In genomic region chr19:18396471-18397241, GRCh38 we compare ENCODE assay signal across 1 cellular context.
TF ChIP-seq lines count a peak whose summit lies in the region.

No MANE protein-coding gene starts in this region.

TF ChIP-seq in HepG2, 621 proteins besides CTCF, POLR2A, EP300 and RAD21 (continued from another document and continues in another):
- TF ChIP-seq, protein P1, sequence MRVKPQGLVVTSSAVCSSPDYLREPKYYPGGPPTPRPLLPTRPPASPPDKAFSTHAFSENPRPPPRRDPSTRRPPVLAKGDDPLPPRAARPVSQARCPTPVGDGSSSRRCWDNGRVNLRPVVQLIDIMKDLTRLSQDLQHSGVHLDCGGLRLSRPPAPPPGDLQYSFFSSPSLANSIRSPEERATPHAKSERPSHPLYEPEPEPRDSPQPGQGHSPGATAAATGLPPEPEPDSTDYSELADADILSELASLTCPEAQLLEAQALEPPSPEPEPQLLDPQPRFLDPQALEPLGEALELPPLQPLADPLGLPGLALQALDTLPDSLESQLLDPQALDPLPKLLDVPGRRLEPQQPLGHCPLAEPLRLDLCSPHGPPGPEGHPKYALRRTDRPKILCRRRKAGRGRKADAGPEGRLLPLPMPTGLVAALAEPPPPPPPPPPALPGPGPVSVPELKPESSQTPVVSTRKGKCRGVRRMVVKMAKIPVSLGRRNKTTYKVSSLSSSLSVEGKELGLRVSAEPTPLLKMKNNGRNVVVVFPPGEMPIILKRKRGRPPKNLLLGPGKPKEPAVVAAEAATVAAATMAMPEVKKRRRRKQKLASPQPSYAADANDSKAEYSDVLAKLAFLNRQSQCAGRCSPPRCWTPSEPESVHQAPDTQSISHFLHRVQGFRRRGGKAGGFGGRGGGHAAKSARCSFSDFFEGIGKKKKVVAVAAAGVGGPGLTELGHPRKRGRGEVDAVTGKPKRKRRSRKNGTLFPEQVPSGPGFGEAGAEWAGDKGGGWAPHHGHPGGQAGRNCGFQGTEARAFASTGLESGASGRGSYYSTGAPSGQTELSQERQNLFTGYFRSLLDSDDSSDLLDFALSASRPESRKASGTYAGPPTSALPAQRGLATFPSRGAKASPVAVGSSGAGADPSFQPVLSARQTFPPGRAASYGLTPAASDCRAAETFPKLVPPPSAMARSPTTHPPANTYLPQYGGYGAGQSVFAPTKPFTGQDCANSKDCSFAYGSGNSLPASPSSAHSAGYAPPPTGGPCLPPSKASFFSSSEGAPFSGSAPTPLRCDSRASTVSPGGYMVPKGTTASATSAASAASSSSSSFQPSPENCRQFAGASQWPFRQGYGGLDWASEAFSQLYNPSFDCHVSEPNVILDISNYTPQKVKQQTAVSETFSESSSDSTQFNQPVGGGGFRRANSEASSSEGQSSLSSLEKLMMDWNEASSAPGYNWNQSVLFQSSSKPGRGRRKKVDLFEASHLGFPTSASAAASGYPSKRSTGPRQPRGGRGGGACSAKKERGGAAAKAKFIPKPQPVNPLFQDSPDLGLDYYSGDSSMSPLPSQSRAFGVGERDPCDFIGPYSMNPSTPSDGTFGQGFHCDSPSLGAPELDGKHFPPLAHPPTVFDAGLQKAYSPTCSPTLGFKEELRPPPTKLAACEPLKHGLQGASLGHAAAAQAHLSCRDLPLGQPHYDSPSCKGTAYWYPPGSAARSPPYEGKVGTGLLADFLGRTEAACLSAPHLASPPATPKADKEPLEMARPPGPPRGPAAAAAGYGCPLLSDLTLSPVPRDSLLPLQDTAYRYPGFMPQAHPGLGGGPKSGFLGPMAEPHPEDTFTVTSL (CRISPR knock-in tag; IDR thresholded peaks at IDR 0.05; ENCODE audit: borderline replicate concordance) = no peak
- TF ChIP-seq TFDP2 (CRISPR knock-in tag; IDR thresholded peaks at IDR 0.05) (peak; percentile 34; the same call in 1 of the 2 replicates), ZNF709 (CRISPR knock-in tag; IDR thresholded peaks at IDR 0.05) (no peak), KLF15 (CRISPR knock-in tag; IDR thresholded peaks at IDR 0.05; ENCODE audit: borderline replicate concordance) (no peak), TCF7 (IDR thresholded peaks at IDR 0.05; ENCODE audit: low read depth) (no peak), ZNF800 (CRISPR knock-in tag; IDR thresholded peaks at IDR 0.05) (no peak), ZFP1 (CRISPR knock-in tag; IDR thresholded peaks at IDR 0.05) (no peak), ZNF496 (CRISPR knock-in tag; IDR thresholded peaks at IDR 0.05; ENCODE audit: insufficient replicate concordance) (no peak), FIP1L1 (IDR thresholded peaks at IDR 0.05; ENCODE audit: borderline replicate concordance, insufficient read depth, low read depth, low read length) (no peak), KDM3A (CRISPR knock-in tag; IDR thresholded peaks at IDR 0.05; ENCODE audit: low read depth) (no peak), NFE2L2 (IDR thresholded peaks at IDR 0.05; ENCODE audit: low read length) (no peak), MED13 (CRISPR knock-in tag; IDR thresholded peaks at IDR 0.05) (no peak), KDM5A (IDR thresholded peaks at IDR 0.05; ENCODE audit: borderline replicate concordance, low read length) (no peak), ATF3 (CRISPR knock-in tag; IDR thresholded peaks at IDR 0.05) (no peak), ZMAT3 (CRISPR knock-in tag; conservative IDR thresholded peaks at IDR 0.05) (no peak), GATAD1 (CRISPR knock-in tag; IDR thresholded peaks at IDR 0.05) (no peak), ZNF616 (CRISPR knock-in tag; IDR thresholded peaks at IDR 0.05; ENCODE audit: low read depth) (0 out of 2 replicates have a peak, but pooled peaks have one; percentile 68), REXO4 (CRISPR knock-in tag; IDR thresholded peaks at IDR 0.05; ENCODE audit: borderline replicate concordance) (no peak), AGO2 (optimal IDR thresholded peaks at IDR 0.05; ENCODE audit: low read depth, low read length) (no peak), ZNF329 (CRISPR knock-in tag; IDR thresholded peaks at IDR 0.05; ENCODE audit: low read depth) (no peak), GTF2F1 (IDR thresholded peaks at IDR 0.05; ENCODE audit: low read length) (no peak), ZNF138 (CRISPR knock-in tag; IDR thresholded peaks at IDR 0.05; ENCODE audit: low read depth) (no peak), JUND (CRISPR knock-in tag; IDR thresholded peaks at IDR 0.05) (no peak), NFATC3 (CRISPR knock-in tag; IDR thresholded peaks at IDR 0.05) (no peak), RELA (CRISPR knock-in tag; IDR thresholded peaks at IDR 0.05) (no peak), KDM2A (CRISPR knock-in tag; IDR thresholded peaks at IDR 0.05; ENCODE audit: borderline replicate concordance, low read depth) (no peak; the same call in 1 of the 2 replicates), KLF11 (CRISPR knock-in tag; IDR thresholded peaks at IDR 0.05) (no peak), ZBTB7A (CRISPR knock-in tag; IDR thresholded peaks at IDR 0.05) (0 out of 2 replicates have a peak, but pooled peaks have one; percentile 24), YEATS2 (CRISPR knock-in tag; IDR thresholded peaks at IDR 0.05; ENCODE audit: borderline replicate concordance) (no peak), ZNF292 (CRISPR knock-in tag; IDR thresholded peaks at IDR 0.05; ENCODE audit: borderline replicate concordance, low read depth) (no peak)
- TF ChIP-seq, protein P2, sequence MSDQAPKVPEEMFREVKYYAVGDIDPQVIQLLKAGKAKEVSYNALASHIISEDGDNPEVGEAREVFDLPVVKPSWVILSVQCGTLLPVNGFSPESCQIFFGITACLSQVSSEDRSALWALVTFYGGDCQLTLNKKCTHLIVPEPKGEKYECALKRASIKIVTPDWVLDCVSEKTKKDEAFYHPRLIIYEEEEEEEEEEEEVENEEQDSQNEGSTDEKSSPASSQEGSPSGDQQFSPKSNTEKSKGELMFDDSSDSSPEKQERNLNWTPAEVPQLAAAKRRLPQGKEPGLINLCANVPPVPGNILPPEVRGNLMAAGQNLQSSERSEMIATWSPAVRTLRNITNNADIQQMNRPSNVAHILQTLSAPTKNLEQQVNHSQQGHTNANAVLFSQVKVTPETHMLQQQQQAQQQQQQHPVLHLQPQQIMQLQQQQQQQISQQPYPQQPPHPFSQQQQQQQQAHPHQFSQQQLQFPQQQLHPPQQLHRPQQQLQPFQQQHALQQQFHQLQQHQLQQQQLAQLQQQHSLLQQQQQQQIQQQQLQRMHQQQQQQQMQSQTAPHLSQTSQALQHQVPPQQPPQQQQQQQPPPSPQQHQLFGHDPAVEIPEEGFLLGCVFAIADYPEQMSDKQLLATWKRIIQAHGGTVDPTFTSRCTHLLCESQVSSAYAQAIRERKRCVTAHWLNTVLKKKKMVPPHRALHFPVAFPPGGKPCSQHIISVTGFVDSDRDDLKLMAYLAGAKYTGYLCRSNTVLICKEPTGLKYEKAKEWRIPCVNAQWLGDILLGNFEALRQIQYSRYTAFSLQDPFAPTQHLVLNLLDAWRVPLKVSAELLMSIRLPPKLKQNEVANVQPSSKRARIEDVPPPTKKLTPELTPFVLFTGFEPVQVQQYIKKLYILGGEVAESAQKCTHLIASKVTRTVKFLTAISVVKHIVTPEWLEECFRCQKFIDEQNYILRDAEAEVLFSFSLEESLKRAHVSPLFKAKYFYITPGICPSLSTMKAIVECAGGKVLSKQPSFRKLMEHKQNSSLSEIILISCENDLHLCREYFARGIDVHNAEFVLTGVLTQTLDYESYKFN (CRISPR knock-in tag; conservative IDR thresholded peaks at IDR 0.05) = peak; percentile 26; the same call in 1 of the 2 replicates
- TF ChIP-seq, protein P3, sequence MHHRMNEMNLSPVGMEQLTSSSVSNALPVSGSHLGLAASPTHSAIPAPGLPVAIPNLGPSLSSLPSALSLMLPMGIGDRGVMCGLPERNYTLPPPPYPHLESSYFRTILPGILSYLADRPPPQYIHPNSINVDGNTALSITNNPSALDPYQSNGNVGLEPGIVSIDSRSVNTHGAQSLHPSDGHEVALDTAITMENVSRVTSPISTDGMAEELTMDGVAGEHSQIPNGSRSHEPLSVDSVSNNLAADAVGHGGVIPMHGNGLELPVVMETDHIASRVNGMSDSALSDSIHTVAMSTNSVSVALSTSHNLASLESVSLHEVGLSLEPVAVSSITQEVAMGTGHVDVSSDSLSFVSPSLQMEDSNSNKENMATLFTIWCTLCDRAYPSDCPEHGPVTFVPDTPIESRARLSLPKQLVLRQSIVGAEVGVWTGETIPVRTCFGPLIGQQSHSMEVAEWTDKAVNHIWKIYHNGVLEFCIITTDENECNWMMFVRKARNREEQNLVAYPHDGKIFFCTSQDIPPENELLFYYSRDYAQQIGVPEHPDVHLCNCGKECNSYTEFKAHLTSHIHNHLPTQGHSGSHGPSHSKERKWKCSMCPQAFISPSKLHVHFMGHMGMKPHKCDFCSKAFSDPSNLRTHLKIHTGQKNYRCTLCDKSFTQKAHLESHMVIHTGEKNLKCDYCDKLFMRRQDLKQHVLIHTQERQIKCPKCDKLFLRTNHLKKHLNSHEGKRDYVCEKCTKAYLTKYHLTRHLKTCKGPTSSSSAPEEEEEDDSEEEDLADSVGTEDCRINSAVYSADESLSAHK (CRISPR knock-in tag; IDR thresholded peaks at IDR 0.05; ENCODE audit: borderline replicate concordance) = no peak
- TF ChIP-seq, protein P4, sequence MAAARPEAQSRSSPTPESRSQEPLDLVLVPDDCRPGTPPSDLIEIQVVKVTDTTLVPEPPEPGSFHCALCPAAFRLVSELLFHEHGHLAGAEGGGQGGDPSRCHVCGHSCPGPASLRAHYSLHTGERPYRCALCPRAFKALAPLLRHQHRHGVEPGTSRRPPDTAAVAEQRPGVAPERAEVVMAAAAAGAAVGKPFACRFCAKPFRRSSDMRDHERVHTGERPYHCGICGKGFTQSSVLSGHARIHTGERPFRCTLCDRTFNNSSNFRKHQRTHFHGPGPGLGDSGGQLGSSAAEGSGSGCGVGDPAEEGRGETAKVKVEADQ (CRISPR knock-in tag; IDR thresholded peaks at IDR 0.05; ENCODE audit: borderline replicate concordance) = no peak
- TF ChIP-seq, protein P5, sequence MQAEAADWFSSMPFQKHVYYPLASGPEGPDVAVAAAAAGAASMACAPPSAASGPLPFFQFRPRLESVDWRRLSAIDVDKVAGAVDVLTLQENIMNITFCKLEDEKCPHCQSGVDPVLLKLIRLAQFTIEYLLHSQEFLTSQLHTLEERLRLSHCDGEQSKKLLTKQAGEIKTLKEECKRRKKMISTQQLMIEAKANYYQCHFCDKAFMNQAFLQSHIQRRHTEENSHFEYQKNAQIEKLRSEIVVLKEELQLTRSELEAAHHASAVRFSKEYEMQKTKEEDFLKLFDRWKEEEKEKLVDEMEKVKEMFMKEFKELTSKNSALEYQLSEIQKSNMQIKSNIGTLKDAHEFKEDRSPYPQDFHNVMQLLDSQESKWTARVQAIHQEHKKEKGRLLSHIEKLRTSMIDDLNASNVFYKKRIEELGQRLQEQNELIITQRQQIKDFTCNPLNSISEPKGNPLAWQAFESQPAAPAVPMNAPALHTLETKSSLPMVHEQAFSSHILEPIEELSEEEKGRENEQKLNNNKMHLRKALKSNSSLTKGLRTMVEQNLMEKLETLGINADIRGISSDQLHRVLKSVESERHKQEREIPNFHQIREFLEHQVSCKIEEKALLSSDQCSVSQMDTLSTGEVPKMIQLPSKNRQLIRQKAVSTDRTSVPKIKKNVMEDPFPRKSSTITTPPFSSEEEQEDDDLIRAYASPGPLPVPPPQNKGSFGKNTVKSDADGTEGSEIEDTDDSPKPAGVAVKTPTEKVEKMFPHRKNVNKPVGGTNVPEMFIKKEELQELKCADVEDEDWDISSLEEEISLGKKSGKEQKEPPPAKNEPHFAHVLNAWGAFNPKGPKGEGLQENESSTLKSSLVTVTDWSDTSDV (CRISPR knock-in tag; IDR thresholded peaks at IDR 0.05) = no peak
- TF ChIP-seq, protein P6, sequence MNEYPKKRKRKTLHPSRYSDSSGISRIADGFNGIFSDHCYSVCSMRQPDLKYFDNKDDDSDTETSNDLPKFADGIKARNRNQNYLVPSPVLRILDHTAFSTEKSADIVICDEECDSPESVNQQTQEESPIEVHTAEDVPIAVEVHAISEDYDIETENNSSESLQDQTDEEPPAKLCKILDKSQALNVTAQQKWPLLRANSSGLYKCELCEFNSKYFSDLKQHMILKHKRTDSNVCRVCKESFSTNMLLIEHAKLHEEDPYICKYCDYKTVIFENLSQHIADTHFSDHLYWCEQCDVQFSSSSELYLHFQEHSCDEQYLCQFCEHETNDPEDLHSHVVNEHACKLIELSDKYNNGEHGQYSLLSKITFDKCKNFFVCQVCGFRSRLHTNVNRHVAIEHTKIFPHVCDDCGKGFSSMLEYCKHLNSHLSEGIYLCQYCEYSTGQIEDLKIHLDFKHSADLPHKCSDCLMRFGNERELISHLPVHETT (CRISPR knock-in tag; conservative IDR thresholded peaks at IDR 0.05) = no peak
- TF ChIP-seq, protein P7, sequence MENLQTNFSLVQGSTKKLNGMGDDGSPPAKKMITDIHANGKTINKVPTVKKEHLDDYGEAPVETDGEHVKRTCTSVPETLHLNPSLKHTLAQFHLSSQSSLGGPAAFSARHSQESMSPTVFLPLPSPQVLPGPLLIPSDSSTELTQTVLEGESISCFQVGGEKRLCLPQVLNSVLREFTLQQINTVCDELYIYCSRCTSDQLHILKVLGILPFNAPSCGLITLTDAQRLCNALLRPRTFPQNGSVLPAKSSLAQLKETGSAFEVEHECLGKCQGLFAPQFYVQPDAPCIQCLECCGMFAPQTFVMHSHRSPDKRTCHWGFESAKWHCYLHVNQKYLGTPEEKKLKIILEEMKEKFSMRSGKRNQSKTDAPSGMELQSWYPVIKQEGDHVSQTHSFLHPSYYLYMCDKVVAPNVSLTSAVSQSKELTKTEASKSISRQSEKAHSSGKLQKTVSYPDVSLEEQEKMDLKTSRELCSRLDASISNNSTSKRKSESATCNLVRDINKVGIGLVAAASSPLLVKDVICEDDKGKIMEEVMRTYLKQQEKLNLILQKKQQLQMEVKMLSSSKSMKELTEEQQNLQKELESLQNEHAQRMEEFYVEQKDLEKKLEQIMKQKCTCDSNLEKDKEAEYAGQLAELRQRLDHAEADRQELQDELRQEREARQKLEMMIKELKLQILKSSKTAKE (CRISPR knock-in tag; IDR thresholded peaks at IDR 0.05; ENCODE audit: borderline replicate concordance) = 0 out of 2 replicates have a peak, but pooled peaks have one; percentile 33
